In the genomic region with DNA sequence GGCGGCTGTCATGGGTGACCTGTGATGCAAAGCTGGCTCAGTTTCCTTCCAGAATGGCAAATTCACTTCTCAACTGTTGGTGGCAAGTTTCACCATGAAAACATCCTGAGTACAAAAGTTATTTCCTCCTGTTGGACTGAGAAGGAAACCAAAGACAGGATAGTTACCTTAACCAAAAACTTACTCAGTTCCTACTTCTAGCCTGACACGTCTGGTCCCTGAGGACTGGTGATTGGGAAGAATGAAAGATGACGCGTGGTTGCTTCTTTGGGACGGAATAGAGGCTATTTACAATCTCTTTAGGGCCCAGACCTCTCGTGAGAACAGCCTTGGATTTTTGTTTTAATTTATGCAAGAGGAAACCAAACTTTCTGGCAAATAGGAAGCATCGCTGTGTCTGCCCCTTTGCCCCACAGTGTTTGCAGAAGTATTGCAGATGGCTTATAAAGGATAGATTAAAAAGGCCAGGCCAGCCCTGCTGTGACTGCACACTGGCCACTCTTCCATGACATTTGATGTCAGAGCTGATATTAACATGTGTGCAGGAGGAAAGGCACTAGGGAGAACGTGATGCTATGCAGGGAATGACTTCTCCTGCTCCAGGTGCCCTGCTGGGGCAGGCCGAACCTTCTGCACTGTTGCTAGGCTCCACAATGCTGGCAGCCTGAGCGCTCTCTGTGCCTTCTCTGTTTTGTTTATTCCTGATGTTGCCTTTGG, we compare ENCODE assay signal across 19 cellular contexts. TPM values are rescaled to one million over a fixed set of nuclear protein-coding genes. Genes with fewer than 3 reads are reported as not detected.
A peak's percentile ranks its signal among the peaks of the same experiment; 100 is the strongest.
DNase-seq lines count a peak whose midpoint lies in the region; ATAC-seq and FAIRE-seq lines count a peak whose summit lies in the region.
"Had no signal": no experiment of that assay in that cellular context is flagged by ENCODE, and none has a peak within 500 bp of the region (broad histone marks: within the 10 kb centered on the region; RNA-seq: fewer than 3 reads in every experiment).

No MANE protein-coding gene starts in this region.

- POLR2A ChIA-PET in T-cell (lab: Charles Lee) = no interaction called here
- POLR2A ChIA-PET in naive thymus-derived CD8-positive, alpha-beta T cell (lab: Charles Lee) = interaction anchor here (1.9 kb wide), 1 partner anchor 21 kb away, joined by 4 read pairs; a partner anchor contains a TSS

- no peak for ATAC-seq in T-cell (replicated peaks in 1 of 4)
- peak; percentile 82 for ATAC-seq in left lobe of liver
- ATAC-seq in naive thymus-derived CD8-positive, alpha-beta T cell = no peak
- ATAC-seq in HG03045 (IDR thresholded peaks at IDR 0.05; ENCODE audit: unreplicated experiment) = no peak

- DNase-seq in AML-193 (lab: John Stamatoyannopoulos, UW) = peak; percentile 44 to 52
- DNase-seq in GM19239 (ENCODE audit: insufficient read length, low spot score) = no peak
- no peak for DNase-seq in T-cell
- peak; percentile 58 for DNase-seq in left lobe of liver (ENCODE audit: low spot score)
- DNase-seq in MG63 = no peak
- no peak for DNase-seq in naive thymus-derived CD8-positive, alpha-beta T cell
- DNase-seq in HPDE6-E6E7 (ENCODE audit: extremely low spot score) = no peak
- DNase-seq: activated CD8-positive, alpha-beta memory T cell treated with anti-CD3 and anti-CD28 coated beads for 24 hours; activated naive CD4-positive, alpha-beta T cell; HCEC 1CT; mesenchymal stem cell; NCI-H2081; NCI-H526 treated with DMSO at 0.1 percent for 48 hours; stimulated activated naive CD8-positive, alpha-beta T cell treated with anti-CD3 and anti-CD28 coated beads, Interleukin-15, Interleukin-2, amounts not matched to agents 100 U/mL and 50 U/mL, for 24 hours had no signal

- no peak overlapping the region for H3K4me3 Mint-ChIP-seq in T-cell
- peak overlapping the region in 2 of 10 donors; percentile 19 to 36 for H3K4me3 Mint-ChIP-seq in naive thymus-derived CD8-positive, alpha-beta T cell

- H3K36me3 ChIP-seq in MG63 = peaks cover 11% of the 10 kb centered on the region
- H3K36me3 ChIP-seq: breast epithelium had no signal

- no peaks in the 10 kb centered on the region for H3K27me3 Mint-ChIP-seq in T-cell
- H3K27me3 Mint-ChIP-seq in naive thymus-derived CD8-positive, alpha-beta T cell = no peaks in the 10 kb centered on the region

- H3K9me3 Mint-ChIP-seq in T-cell = no peaks in the 10 kb centered on the region
- H3K9me3 Mint-ChIP-seq in naive thymus-derived CD8-positive, alpha-beta T cell = no peaks in the 10 kb centered on the region

- no peak overlapping the region for H3K4me3 ChIP-seq in MG63
- H3K4me3 ChIP-seq: breast epithelium had no signal

- peak overlapping the region; percentile 0 to 71 for H3K27ac Mint-ChIP-seq in T-cell
- peak overlapping the region in 4 of 10 donors; percentile 19 to 69 (median 61) for H3K27ac Mint-ChIP-seq in naive thymus-derived CD8-positive, alpha-beta T cell

- peaks cover 45 to 60% (median 56%) of the 10 kb centered on the region in 3 donors for H3K4me1 Mint-ChIP-seq in T-cell
- peaks cover 36 to 68% (median 57%) of the 10 kb centered on the region in 4 donors for H3K4me1 Mint-ChIP-seq in naive thymus-derived CD8-positive, alpha-beta T cell

- peak; percentile 71 for FAIRE-seq in GM19239 (lab: Jason Lieb, UNC)
- FAIRE-seq: TTC549 had no signal

- H3K27me3 ChIP-seq in MG63 = no peaks in the 10 kb centered on the region
- H3K27me3 ChIP-seq: breast epithelium had no signal

- H3K36me3 Mint-ChIP-seq in T-cell = peaks cover 32% of the 10 kb centered on the region
- peaks cover 0 to 36% (median 4%) of the 10 kb centered on the region in 3 donors for H3K36me3 Mint-ChIP-seq in naive thymus-derived CD8-positive, alpha-beta T cell

- no peaks in the 10 kb centered on the region for H3K9me3 ChIP-seq in MG63
- H3K9me3 ChIP-seq: breast epithelium had no signal

- CTCF ChIA-PET in T-cell (lab: Charles Lee) = no interaction called here

RNA-seq across cellular contexts. Expression of a gene that starts 7.6 kb away (rescaled TPM):
- total RNA-seq in T-cell (10 to 100 TPM; 60.3 to 65.1 (median 62.7) TPM), left lobe of liver (36.4 TPM)
- total RNA-seq in MG63 (2014; rRNA removed; shearing (Covaris generic); ENCODE audit: low replicate concordance) = 33.0 and 37.6 TPM in 2 replicates
- 10 to 100 TPM; 66.4 to 70.1 TPM for total RNA-seq in naive thymus-derived CD8-positive, alpha-beta T cell
- polyA plus RNA-seq in naive thymus-derived CD8-positive, alpha-beta T cell = 10 to 100 TPM; 47.8 to 62.5 (median 57.7) TPM

RNA-seq across cellular contexts. Expression of a gene that starts 8.3 kb away (rescaled TPM):
- total RNA-seq in T-cell = 10 to 100 TPM; 33.7 to 41.9 (median 36.8) TPM
- 21.7 TPM for total RNA-seq in left lobe of liver
- 34.4 and 43.9 TPM in 2 replicates for total RNA-seq in MG63 (2014; rRNA removed; shearing (Covaris generic); ENCODE audit: low replicate concordance)
- total RNA-seq in naive thymus-derived CD8-positive, alpha-beta T cell = 10 to 100 TPM; 42.6 to 43.5 TPM
- polyA plus RNA-seq in naive thymus-derived CD8-positive, alpha-beta T cell = 10 to 100 TPM; 11.2 to 16.5 (median 14.2) TPM

RNA-seq across cellular contexts. Expression of a gene that starts 21.0 kb away (rescaled TPM):
- 10 to 100 TPM; 37.5 to 57.6 (median 55.5) TPM for total RNA-seq in T-cell
- 21.1 TPM for total RNA-seq in left lobe of liver
- total RNA-seq in MG63 (2014; rRNA removed; shearing (Covaris generic); ENCODE audit: low replicate concordance) = 32.7 and 43.3 TPM in 2 replicates
- 10 to 100 TPM; 79.0 to 79.6 TPM for total RNA-seq in naive thymus-derived CD8-positive, alpha-beta T cell
- 100 to 1,000 TPM; 172 to 207 (median 197) TPM for polyA plus RNA-seq in naive thymus-derived CD8-positive, alpha-beta T cell

RNA-seq across cellular contexts. Expression of a gene that starts 21.3 kb away (rescaled TPM):
- 10 to 100 TPM; 22.1 to 40.2 (median 38.2) TPM for total RNA-seq in T-cell
- total RNA-seq in left lobe of liver = 25.7 TPM
- total RNA-seq in MG63 (2014; rRNA removed; shearing (Covaris generic); ENCODE audit: low replicate concordance) = 12.3 and 14.9 TPM in 2 replicates
- 10 to 100 TPM; 37.2 to 40.2 TPM for total RNA-seq in naive thymus-derived CD8-positive, alpha-beta T cell
- 10 to 100 TPM; 21.0 to 24.0 (median 22.6) TPM for polyA plus RNA-seq in naive thymus-derived CD8-positive, alpha-beta T cell

RNA-seq across cellular contexts. Expression of a gene that starts 44.1 kb away (rescaled TPM):
- total RNA-seq in T-cell = 1 to 10 TPM; 1.3 to 2.8 (median 1.9) TPM
- total RNA-seq in left lobe of liver = 0.10 TPM
- total RNA-seq in MG63 (2014; rRNA removed; shearing (Covaris generic); ENCODE audit: low replicate concordance) = not detected in 2 replicates
- 1 to 10 TPM; 1.2 TPM for total RNA-seq in naive thymus-derived CD8-positive, alpha-beta T cell
- polyA plus RNA-seq in naive thymus-derived CD8-positive, alpha-beta T cell = 1 to 10 TPM; 2.0 to 2.5 (median 2.2) TPM
- total RNA-seq: omental fat pad, skeletal muscle tissue had no signal

Comparison
In these comparisons a context has a peak if more than half of its experiments do, and no peak if none do; other contexts are left out.
1. DNase-seq: peak in AML-193 (2 of 2) and left lobe of liver (single experiment); none in GM19239 (single experiment), T-cell (0 of 34), MG63 (single experiment), naive thymus-derived CD8-positive, alpha-beta T cell (0 of 10) and HPDE6-E6E7 (single experiment).